Comparison of ENCODE assay signal across 8 cellular contexts in genomic region chr6:28443112-28443773, GRCh38. TPM values are rescaled to one million over a fixed set of nuclear protein-coding genes. Genes with fewer than 3 reads are reported as not detected.
A peak's percentile ranks its signal among the peaks of the same experiment; 100 is the strongest.
DNase-seq lines count a peak whose midpoint lies in the region; FAIRE-seq and TF ChIP-seq lines count a peak whose summit lies in the region.

Gene ZSCAN23 (minus strand): TSS chr6:28443491. CDS start chr6:28436266, 7,225 bp downstream.

- H3K79me2 ChIP-seq in astrocyte (ENCODE audit: insufficient read depth, low read length) (peaks cover 23% of the 10 kb centered on the region), hepatocyte (peaks cover 12% of the 10 kb centered on the region)

- no peak for FAIRE-seq in astrocyte (lab: Jason Lieb, UNC)

- H3K4me2 ChIP-seq in astrocyte (ENCODE audit: low read length) = peak within 1 kb of the TSS; percentile 94
- peak within 1 kb of the TSS; percentile 78 for H3K4me2 ChIP-seq in hepatocyte

- peak within 1 kb of the TSS; percentile 96 for H3K9ac ChIP-seq in astrocyte (ENCODE audit: low read length)

- H3K4me3 ChIP-seq in HAP-1 (peak within 1 kb of the TSS; percentile 67), astrocyte (ENCODE audit: insufficient read depth, low read depth, low read length) (peak within 1 kb of the TSS; percentile 93), hepatocyte (peak within 1 kb of the TSS; percentile 82), urinary bladder (ENCODE audit: low read depth, low read length) (peak within 1 kb of the TSS; percentile 50)

- no peaks in the 10 kb centered on the region for H3K9me2 ChIP-seq in hepatocyte (replicated peaks; ENCODE audit: insufficient read depth)

- in situ Hi-C loops in HAP-1 (cut with MboI; ENCODE audit: low sequenced_read_pairs) = no loop called here

- H3K4me3 Mint-ChIP-seq in astrocyte (ENCODE audit: unreplicated experiment) = peak within 1 kb of the TSS; percentile 100

- H3K36me3 ChIP-seq in HAP-1 (replicated peaks) (no peaks in the 10 kb centered on the region; the same call in 1 of the 2 replicates), astrocyte (ENCODE audit: insufficient read depth, low read length) (peaks cover 2% of the 10 kb centered on the region), hepatocyte (replicated peaks; ENCODE audit: insufficient read depth, low read depth) (no peaks in the 10 kb centered on the region), urinary bladder (ENCODE audit: insufficient read depth) (no peaks in the 10 kb centered on the region)

- H4K20me1 ChIP-seq in astrocyte (ENCODE audit: insufficient read depth, low read length) (no peaks in the 10 kb centered on the region), hepatocyte (ENCODE audit: insufficient read depth, poor library complexity, severe bottlenecking) (no peaks in the 10 kb centered on the region)

- 2% methylated on average over 32 of the region's 32 CpGs for WGBS in hepatocyte (ENCODE audit: low lambda C conversion rate, missing lambda C conversion rate)
- under 1% methylated on average over 32 of the region's 32 CpGs for WGBS in urinary bladder

- H2AFZ ChIP-seq in astrocyte (ENCODE audit: low read depth, low read length) (peak within 1 kb of the TSS; percentile 94), hepatocyte (peak within 1 kb of the TSS; percentile 100)

- DNase-seq in ELR (ENCODE audit: low read depth) (peak; percentile 93), HAP-1 (ENCODE audit: low spot score in 2 of 2) (peak; percentile 86), NCI-H1092 (lab: John Stamatoyannopoulos, UW) (peak; percentile 67), T-helper 9 cell (peak; percentile 73), astrocyte (ENCODE audit: low read depth) (peak; percentile 88), hepatocyte (ENCODE audit: low spot score) (peak; percentile 88), putamen (ENCODE audit: low spot score) (peak; percentile 77)

- H3K4me1 ChIP-seq in HAP-1 (peaks cover 19% of the 10 kb centered on the region), astrocyte (ENCODE audit: insufficient read depth, low read length) (no peaks in the 10 kb centered on the region), hepatocyte (ENCODE audit: insufficient read depth) (no peaks in the 10 kb centered on the region), urinary bladder (ENCODE audit: insufficient read depth) (no peaks in the 10 kb centered on the region)

- H3K27me3 Mint-ChIP-seq in astrocyte (ENCODE audit: low read depth, unreplicated experiment) = no peaks in the 10 kb centered on the region

- peaks cover 2% of the 10 kb centered on the region for H3K36me3 Mint-ChIP-seq in astrocyte (ENCODE audit: low read depth, unreplicated experiment)

- H3K9me3 ChIP-seq in HAP-1 (no peaks in the 10 kb centered on the region), astrocyte (ENCODE audit: insufficient read depth, low read depth, low read length) (no peaks in the 10 kb centered on the region), hepatocyte (ENCODE audit: low read depth) (no peaks in the 10 kb centered on the region)

- H3K27ac Mint-ChIP-seq in astrocyte (ENCODE audit: unreplicated experiment) = peak within 1 kb of the TSS; percentile 97

- H3K27ac ChIP-seq in astrocyte (ENCODE audit: low read depth, low read length) = peak within 1 kb of the TSS; percentile 85
- peak within 1 kb of the TSS; percentile 82 for H3K27ac ChIP-seq in hepatocyte
- no peak within 1 kb of the TSS for H3K27ac ChIP-seq in urinary bladder (ENCODE audit: low read depth)

- H3K27me3 ChIP-seq in HAP-1 (ENCODE audit: low read depth) = no peaks in the 10 kb centered on the region
- no peaks in the 10 kb centered on the region for H3K27me3 ChIP-seq in astrocyte (ENCODE audit: insufficient read depth, low read length)
- H3K27me3 ChIP-seq in hepatocyte = no peaks in the 10 kb centered on the region

- TF ChIP-seq CTCF in astrocyte (IDR thresholded peaks at IDR 0.05; ENCODE audit: insufficient read depth, low read depth, low read length) (no peak), hepatocyte (IDR thresholded peaks at IDR 0.05; ENCODE audit: poor library complexity) (no peak)

- peaks cover 2% of the 10 kb centered on the region for H3K4me1 Mint-ChIP-seq in astrocyte (ENCODE audit: low read depth, unreplicated experiment)

- H3K9me3 Mint-ChIP-seq in astrocyte (ENCODE audit: unreplicated experiment) = no peaks in the 10 kb centered on the region

RNA-seq across cellular contexts. Expression of gene ZSCAN23, which starts in this region (rescaled TPM):
- total RNA-seq in astrocyte (3.0 and 4.8 TPM in 2 replicates), hepatocyte (1.9 and 5.6 TPM in 2 replicates), urinary bladder (15.5 TPM)
- polyA plus RNA-seq in hepatocyte (0.48 and 1.4 TPM in 2 replicates), urinary bladder (3.5 TPM)
